ENCODE assay signal across 17 cellular contexts in genomic region chr17:49381033-49381432, GRCh38.
"Had no signal": no experiment of that assay in that cellular context is flagged by ENCODE, and none has a peak within 500 bp of the region (broad histone marks: within the 10 kb centered on the region; RNA-seq: fewer than 3 reads in every experiment).

No MANE protein-coding gene starts in this region.

- DNase-seq: activated CD4-positive, alpha-beta T cell treated with anti-CD3 and anti-CD28 coated beads for 1 hour; activated CD4-positive, alpha-beta T cell treated with anti-CD3 and anti-CD28 coated beads, Interleukin-2, amount 50 U/mL, for 48 hours; activated CD8-positive, alpha-beta memory T cell treated with anti-CD3 and anti-CD28 coated beads, Interleukin-2, amount 10 ng/mL, durations not matched to agents 7 days and 5 days; activated naive CD4-positive, alpha-beta T cell treated with anti-CD3 and anti-CD28 coated beads for 36 hours; activated naive CD8-positive, alpha-beta T cell treated with anti-CD3 and anti-CD28 coated beads, Interleukin-2, amount 50 U/mL, for 24 hours; activated T-cell treated with anti-CD3 and anti-CD28 coated beads, Interleukin-2, amount 50 U/mL, for 1 hour; head of caudate nucleus; naive thymus-derived CD8-positive, alpha-beta T cell; T1000 had no signal

- H3K36me3 ChIP-seq: ascending aorta, right atrium auricular region, suprapubic skin had no signal

- H3K27me3 Mint-ChIP-seq: activated CD8-positive, alpha-beta memory T cell treated with anti-CD3 and anti-CD28 coated beads, Interleukin-2, amount 10 ng/mL, durations not matched to agents 7 days and 5 days; activated naive CD8-positive, alpha-beta T cell treated with anti-CD3 and anti-CD28 coated beads, Interleukin-2, amount 50 U/mL, for 24 hours; naive thymus-derived CD8-positive, alpha-beta T cell; stimulated activated naive CD8-positive, alpha-beta T cell treated with anti-CD3 and anti-CD28 coated beads, Interleukin-15, Interleukin-2, amounts not matched to agents 100 ng/mL and 50 ng/mL, for 24 hours had no signal

- H3K27me3 ChIP-seq: ascending aorta, right atrium auricular region, suprapubic skin had no signal

- H3K27ac ChIP-seq: ascending aorta, epithelial cell of prostate, right atrium auricular region, suprapubic skin had no signal

- H3K4me3 ChIP-seq: ascending aorta, right atrium auricular region, smooth muscle cell, suprapubic skin had no signal

- ATAC-seq: activated CD8-positive, alpha-beta memory T cell treated with anti-CD3 and anti-CD28 coated beads, Interleukin-2, amount 10 ng/mL, durations not matched to agents 7 days and 5 days; activated naive CD8-positive, alpha-beta T cell treated with anti-CD3 and anti-CD28 coated beads, Interleukin-2, amount 50 U/mL, for 24 hours; naive thymus-derived CD8-positive, alpha-beta T cell had no signal

- H3K4me2 ChIP-seq: smooth muscle cell had no signal

- H3K4me1 ChIP-seq: ascending aorta, right atrium auricular region had no signal

- FAIRE-seq: frontal cortex had no signal

- H3K4me1 Mint-ChIP-seq: activated naive CD8-positive, alpha-beta T cell treated with anti-CD3 and anti-CD28 coated beads, Interleukin-2, amount 50 U/mL, for 24 hours had no signal

- H3K4me3 Mint-ChIP-seq: activated CD8-positive, alpha-beta memory T cell treated with anti-CD3 and anti-CD28 coated beads, Interleukin-2, amount 10 ng/mL, durations not matched to agents 7 days and 5 days; activated naive CD4-positive, alpha-beta T cell treated with anti-CD3 and anti-CD28 coated beads for 36 hours; activated naive CD8-positive, alpha-beta T cell treated with anti-CD3 and anti-CD28 coated beads, Interleukin-2, amount 50 U/mL, for 24 hours; naive thymus-derived CD8-positive, alpha-beta T cell; stimulated activated naive CD8-positive, alpha-beta T cell treated with anti-CD3 and anti-CD28 coated beads, Interleukin-15, Interleukin-2, amounts not matched to agents 100 ng/mL and 50 ng/mL, for 24 hours had no signal

- H3K27ac Mint-ChIP-seq: activated CD8-positive, alpha-beta memory T cell treated with anti-CD3 and anti-CD28 coated beads, Interleukin-2, amount 10 ng/mL, durations not matched to agents 7 days and 5 days; activated naive CD4-positive, alpha-beta T cell treated with anti-CD3 and anti-CD28 coated beads for 36 hours; activated naive CD8-positive, alpha-beta T cell treated with anti-CD3 and anti-CD28 coated beads, Interleukin-2, amount 50 U/mL, for 24 hours; activated T-helper 2 cell treated with anti-CD3 and anti-CD28 coated beads, Interferon-gamma antibody, Interleukin-2, Interleukin-4, amounts not matched to agents 10 μg/mL and 5 μg/mL and 100 μg/mL, durations not matched to agents 14 hours and 24 hours and 36 hours had no signal

- H3K9me3 Mint-ChIP-seq: activated naive CD4-positive, alpha-beta T cell treated with anti-CD3 and anti-CD28 coated beads for 36 hours; activated naive CD8-positive, alpha-beta T cell treated with anti-CD3 and anti-CD28 coated beads, Interleukin-2, amount 50 U/mL, for 24 hours; activated T-helper 2 cell treated with anti-CD3 and anti-CD28 coated beads, Interferon-gamma antibody, Interleukin-2, Interleukin-4, amounts not matched to agents 10 μg/mL and 5 μg/mL and 100 μg/mL, durations not matched to agents 14 hours and 24 hours and 36 hours; naive thymus-derived CD8-positive, alpha-beta T cell; stimulated activated naive CD8-positive, alpha-beta T cell treated with anti-CD3 and anti-CD28 coated beads, Interleukin-15, Interleukin-2, amounts not matched to agents 100 ng/mL and 50 ng/mL, for 24 hours had no signal

- H3K9me3 ChIP-seq: ascending aorta, right atrium auricular region, suprapubic skin had no signal
